ENCODE assay signal across 1 cellular context in genomic region chr20:59032023-59032712, GRCh38.
A peak's percentile ranks its signal among the peaks of the same experiment; 100 is the strongest.
TF ChIP-seq lines count a peak whose summit lies in the region.

ATP5F1E (minus strand) TSS chr20:59032335; CDS start chr20:59032251, 84 bp downstream.

TF ChIP-seq in SK-N-SH, 30 proteins besides CTCF, POLR2A, EP300 and RAD21 (continued from another document):
- TF ChIP-seq GABPA (IDR thresholded peaks at IDR 0.05; ENCODE audit: low read depth) (peak; percentile 83), FOXJ3 (CRISPR knock-in tag; IDR thresholded peaks at IDR 0.05) (0 out of 2 replicates have a peak, but pooled peaks have one; percentile 29), GATA2 (CRISPR knock-in tag; IDR thresholded peaks at IDR 0.05) (no peak), ZBTB33 (IDR thresholded peaks at IDR 0.05; ENCODE audit: borderline replicate concordance, low read depth) (peak; percentile 4; the same call in 1 of the 2 replicates), POLR2AphosphoS5 (IDR thresholded peaks at IDR 0.05; ENCODE audit: low read depth, low read length) (peak; percentile 85), MEF2A (IDR thresholded peaks at IDR 0.05; ENCODE audit: borderline replicate concordance, low read depth) (no peak), PBX3 (IDR thresholded peaks at IDR 0.05) (peak; percentile 98), RXRA (IDR thresholded peaks at IDR 0.05; ENCODE audit: borderline replicate concordance, low read depth) (no peak), NFIC (IDR thresholded peaks at IDR 0.05; ENCODE audit: borderline replicate concordance) (no peak), FOSL2 (IDR thresholded peaks at IDR 0.05; ENCODE audit: borderline replicate concordance, low read depth) (no peak), EZH2phosphoT487 (IDR thresholded peaks at IDR 0.05; ENCODE audit: borderline replicate concordance, low read depth) (no peak)
